Comparison of ENCODE assay signal across 25 cellular contexts in the genomic region with DNA sequence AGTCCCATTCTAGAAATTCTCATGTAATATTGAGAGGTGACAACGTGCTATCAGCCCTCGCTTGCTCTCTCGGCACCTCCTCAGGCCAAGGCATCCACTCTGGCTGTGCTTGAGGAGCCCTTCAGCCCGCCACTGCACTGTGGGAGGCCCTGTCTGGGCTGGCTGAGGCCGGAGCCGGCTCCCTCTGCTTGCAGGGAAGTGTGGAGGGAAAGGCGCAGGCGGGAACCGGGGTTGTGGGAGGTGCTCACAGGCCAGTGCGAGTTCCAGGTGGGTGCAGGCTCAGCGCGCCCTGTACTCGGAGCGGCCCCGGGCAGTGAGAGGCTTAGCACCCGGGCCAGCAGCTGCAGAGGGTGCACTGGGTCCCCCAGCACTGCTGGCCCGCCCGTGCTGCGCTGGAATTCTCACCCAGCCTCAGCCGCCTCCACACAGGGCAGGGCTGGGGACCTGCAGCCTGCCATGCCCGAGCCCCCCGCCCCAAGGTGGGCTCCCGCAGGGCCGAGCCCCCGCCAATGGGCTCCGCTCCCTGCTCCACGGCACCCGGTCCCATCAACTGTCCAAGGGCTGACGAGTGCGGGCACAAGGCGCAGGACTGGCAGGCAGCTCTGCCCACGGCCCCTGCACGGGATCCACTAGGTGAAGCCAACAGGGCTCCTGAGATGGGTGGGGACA.
"Had no signal": no experiment of that assay in that cellular context is flagged by ENCODE, and none has a peak within 500 bp of the region (broad histone marks: within the 10 kb centered on the region; RNA-seq: fewer than 3 reads in every experiment).

No MANE protein-coding gene starts in this region.

- H3K27ac ChIP-seq: body of pancreas, colonic mucosa, gastrocnemius medialis, neutrophil, pancreas, psoas muscle, stomach, tibial artery, WERI-Rb-1 had no signal

- H3K9me3 ChIP-seq: body of pancreas, colonic mucosa, gastrocnemius medialis, neutrophil, pancreas, psoas muscle had no signal

- H3K36me3 ChIP-seq: colonic mucosa, gastrocnemius medialis, neutrophil, pancreas, stomach, tibial artery, WERI-Rb-1 had no signal

- H3K4me1 Mint-ChIP-seq: activated CD4-positive, alpha-beta memory T cell treated with anti-CD3 and anti-CD28 coated beads, Interleukin-2, amount 10 ng/mL, durations not matched to agents 7 days and 5 days; activated CD4-positive, alpha-beta T cell treated with anti-CD3 and anti-CD28 coated beads, Interleukin-2, amount 10 ng/mL, durations not matched to agents 7 days and 5 days; activated naive CD4-positive, alpha-beta T cell treated with anti-CD3 and anti-CD28 coated beads, Interleukin-2, amount 50 U/mL, for 24 hours; activated naive CD8-positive, alpha-beta T cell treated with anti-CD3 and anti-CD28 coated beads, Interleukin-2, amount 50 U/mL, for 24 hours; T-helper 17 cell had no signal

- H3K27ac Mint-ChIP-seq: activated CD4-positive, alpha-beta memory T cell treated with anti-CD3 and anti-CD28 coated beads, Interleukin-2, amount 10 ng/mL, durations not matched to agents 7 days and 5 days; activated CD4-positive, alpha-beta T cell treated with anti-CD3 and anti-CD28 coated beads, Interleukin-2, amount 10 ng/mL, durations not matched to agents 7 days and 5 days; activated naive CD4-positive, alpha-beta T cell treated with anti-CD3 and anti-CD28 coated beads, Interleukin-2, amount 50 U/mL, for 24 hours; activated naive CD8-positive, alpha-beta T cell treated with anti-CD3 and anti-CD28 coated beads, Interleukin-2, amount 50 U/mL, for 24 hours; activated T-cell treated with anti-CD3 and anti-CD28 coated beads, Interleukin-2, amount 50 U/mL, for 24 hours; natural killer cell treated with Interleukin-12 subunit alpha and Interleukin-12 subunit beta and Interleukin-15 and Interleukin-18, amount 100 ng/mL, for 72 hours; T-helper 17 cell had no signal

- H3K4me3 Mint-ChIP-seq: activated CD4-positive, alpha-beta memory T cell treated with anti-CD3 and anti-CD28 coated beads, Interleukin-2, amount 10 ng/mL, durations not matched to agents 7 days and 5 days; activated CD4-positive, alpha-beta T cell treated with anti-CD3 and anti-CD28 coated beads, Interleukin-2, amount 10 ng/mL, durations not matched to agents 7 days and 5 days; activated naive CD4-positive, alpha-beta T cell treated with anti-CD3 and anti-CD28 coated beads, Interleukin-2, amount 50 U/mL, for 24 hours; activated naive CD8-positive, alpha-beta T cell treated with anti-CD3 and anti-CD28 coated beads, Interleukin-2, amount 50 U/mL, for 24 hours; activated T-cell treated with anti-CD3 and anti-CD28 coated beads, Interleukin-2, amount 50 U/mL, for 24 hours; natural killer cell treated with Interleukin-12 subunit alpha and Interleukin-12 subunit beta and Interleukin-15 and Interleukin-18, amount 100 ng/mL, for 72 hours; T-helper 17 cell had no signal

- ATAC-seq: activated naive CD8-positive, alpha-beta T cell treated with anti-CD3 and anti-CD28 coated beads, Interleukin-2, amount 50 U/mL, for 24 hours; body of pancreas; gastrocnemius medialis; mucosa of descending colon; pancreas; psoas muscle; SK-N-SH treated with all-trans-retinoic acid at 6 μM for 48 hours; T-helper 17 cell had no signal

- H3K4me3 ChIP-seq: body of pancreas, colonic mucosa, gastrocnemius medialis, lung, mucosa of descending colon, pancreas, psoas muscle, stomach, tibial artery had no signal

- H3K27me3 Mint-ChIP-seq: activated CD4-positive, alpha-beta memory T cell treated with anti-CD3 and anti-CD28 coated beads, Interleukin-2, amount 10 ng/mL, durations not matched to agents 7 days and 5 days; activated CD4-positive, alpha-beta T cell treated with anti-CD3 and anti-CD28 coated beads, Interleukin-2, amount 10 ng/mL, durations not matched to agents 7 days and 5 days; activated naive CD4-positive, alpha-beta T cell treated with anti-CD3 and anti-CD28 coated beads, Interleukin-2, amount 50 U/mL, for 24 hours; activated naive CD8-positive, alpha-beta T cell treated with anti-CD3 and anti-CD28 coated beads, Interleukin-2, amount 50 U/mL, for 24 hours; activated T-cell treated with anti-CD3 and anti-CD28 coated beads, Interleukin-2, amount 50 U/mL, for 24 hours; natural killer cell treated with Interleukin-12 subunit alpha and Interleukin-12 subunit beta and Interleukin-15 and Interleukin-18, amount 100 ng/mL, for 72 hours; T-helper 17 cell had no signal

- DNase-seq: activated CD4-positive, alpha-beta memory T cell treated with anti-CD3 and anti-CD28 coated beads, Interleukin-2, amount 10 ng/mL, durations not matched to agents 7 days and 5 days; activated CD4-positive, alpha-beta T cell treated with anti-CD3 and anti-CD28 coated beads, Interleukin-2, amount 10 ng/mL, durations not matched to agents 7 days and 5 days; activated CD4-positive, CD25-positive, alpha-beta regulatory T cell treated with anti-CD3 and anti-CD28 coated beads, Interleukin-2, amount 50 U/mL, for 72 hours; activated CD8-positive, alpha-beta memory T cell treated with anti-CD3 and anti-CD28 coated beads, Interleukin-2, amount 50 U/mL, for 48 hours; activated naive CD8-positive, alpha-beta T cell treated with anti-CD3 and anti-CD28 coated beads, Interleukin-2, amount 50 U/mL, for 24 hours; activated T-cell treated with anti-CD3 and anti-CD28 coated beads, Interleukin-2, amount 50 U/mL, for 24 hours; body of pancreas; colonic mucosa; effector CD8-positive, alpha-beta T cell; gastrocnemius medialis; hippocampal formation; mesendoderm; mucosa of descending colon; stomach; T-helper 17 cell; T1000; tibial artery; WERI-Rb-1 had no signal

- H3K4me1 ChIP-seq: body of pancreas, colonic mucosa, gastrocnemius medialis, pancreas, psoas muscle, stomach, tibial artery had no signal

- H3K36me3 Mint-ChIP-seq: activated naive CD4-positive, alpha-beta T cell treated with anti-CD3 and anti-CD28 coated beads, Interleukin-2, amount 50 U/mL, for 24 hours had no signal

- H3K27me3 ChIP-seq: body of pancreas, colonic mucosa, gastrocnemius medialis, neutrophil, pancreas, stomach, tibial artery had no signal

- H3K9me3 Mint-ChIP-seq: activated naive CD4-positive, alpha-beta T cell treated with anti-CD3 and anti-CD28 coated beads, Interleukin-2, amount 50 U/mL, for 24 hours; activated naive CD8-positive, alpha-beta T cell treated with anti-CD3 and anti-CD28 coated beads, Interleukin-2, amount 50 U/mL, for 24 hours had no signal
